ENCODE assay signal across 8 cellular contexts in the genomic region with DNA sequence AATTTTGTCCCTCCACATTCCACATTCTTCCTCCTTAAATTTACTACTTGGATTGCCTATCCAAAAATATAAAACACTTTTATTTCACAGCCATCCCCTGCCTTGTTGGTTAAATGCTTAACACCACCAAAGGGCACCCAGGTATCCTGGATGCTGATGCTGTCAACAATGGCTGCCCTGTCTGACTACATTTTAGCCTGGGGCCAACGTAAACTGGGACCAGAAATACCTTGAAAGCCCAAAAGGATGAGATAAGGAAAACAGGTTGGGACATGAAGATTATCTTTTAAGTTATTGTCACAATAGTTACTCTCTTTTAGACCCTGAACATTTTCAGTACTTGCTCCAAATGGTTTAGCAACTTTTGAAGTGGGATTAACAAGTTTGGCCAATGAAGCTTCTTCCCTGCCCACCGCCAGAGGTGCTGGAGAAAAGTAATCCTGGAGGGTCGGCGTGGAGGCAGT. TPM values are rescaled to one million over a fixed set of nuclear protein-coding genes. Genes with fewer than 3 reads are reported as not detected.
A peak's percentile ranks its signal among the peaks of the same experiment; 100 is the strongest.
DNase-seq lines count a peak whose midpoint lies in the region; ATAC-seq and TF ChIP-seq lines count a peak whose summit lies in the region.

No MANE protein-coding gene starts in this region.

- H3K9me3 Mint-ChIP-seq in activated T-cell treated with anti-CD3 and anti-CD28 coated beads, Interleukin-2, amount 50 U/mL, for 24 hours: no peaks in the 10 kb centered on the region
- no peaks in the 10 kb centered on the region for H3K9me3 Mint-ChIP-seq in WTC11
- H3K9me3 Mint-ChIP-seq in stimulated activated effector memory CD8-positive, alpha-beta T cell treated with anti-CD3 and anti-CD28 coated beads, Interleukin-12 subunit alpha, Interleukin-12 subunit beta, amount 100 ng/mL, for 72 hours: no peaks in the 10 kb centered on the region

- peaks cover 42% of the 10 kb centered on the region for H3K27me3 Mint-ChIP-seq in activated T-cell treated with anti-CD3 and anti-CD28 coated beads, Interleukin-2, amount 50 U/mL, for 24 hours
- H3K27me3 Mint-ChIP-seq in WTC11 (ENCODE audit: low read depth): no peaks in the 10 kb centered on the region

- ATAC-seq in WTC11: peak; percentile 26
- ATAC-seq in stimulated activated effector memory CD8-positive, alpha-beta T cell treated with anti-CD3 and anti-CD28 coated beads, Interleukin-12 subunit alpha, Interleukin-12 subunit beta, amount 100 ng/mL, for 72 hours: no peak
- no peak for ATAC-seq in HG02885 (IDR thresholded peaks at IDR 0.05; ENCODE audit: poor library complexity, unreplicated experiment)

- H3K27ac Mint-ChIP-seq in activated T-cell treated with anti-CD3 and anti-CD28 coated beads, Interleukin-2, amount 50 U/mL, for 24 hours: peak overlapping the region; percentile 96
- H3K27ac Mint-ChIP-seq in WTC11: peak overlapping the region; percentile 98
- H3K27ac Mint-ChIP-seq in stimulated activated effector memory CD8-positive, alpha-beta T cell treated with anti-CD3 and anti-CD28 coated beads, Interleukin-12 subunit alpha, Interleukin-12 subunit beta, amount 100 ng/mL, for 72 hours: peak overlapping the region; percentile 99

- no CpG with 5 or more reads among the region's 4 CpGs for WGBS in iPS DF 6.9 (ENCODE audit: insufficient coverage, insufficient read length)

- H3K4me3 Mint-ChIP-seq in activated T-cell treated with anti-CD3 and anti-CD28 coated beads, Interleukin-2, amount 50 U/mL, for 24 hours: peak overlapping the region; percentile 82
- peak overlapping the region; percentile 93 for H3K4me3 Mint-ChIP-seq in WTC11
- peak overlapping the region; percentile 93 for H3K4me3 Mint-ChIP-seq in stimulated activated effector memory CD8-positive, alpha-beta T cell treated with anti-CD3 and anti-CD28 coated beads, Interleukin-12 subunit alpha, Interleukin-12 subunit beta, amount 100 ng/mL, for 72 hours

- H3K36me3 Mint-ChIP-seq in activated T-cell treated with anti-CD3 and anti-CD28 coated beads, Interleukin-2, amount 50 U/mL, for 24 hours (ENCODE audit: low read depth): peaks cover 37% of the 10 kb centered on the region
- H3K36me3 Mint-ChIP-seq in WTC11: peaks cover under 1% of the 10 kb centered on the region; the same call in 1 of the 2 replicates
- peaks cover 7% of the 10 kb centered on the region for H3K36me3 Mint-ChIP-seq in stimulated activated effector memory CD8-positive, alpha-beta T cell treated with anti-CD3 and anti-CD28 coated beads, Interleukin-12 subunit alpha, Interleukin-12 subunit beta, amount 100 ng/mL, for 72 hours

- CTCF ChIA-PET in WTC11 (lab: Charles Lee): interaction anchor here (1.0 to 1.3 kb wide), 2 partner anchors 213 to 301 kb away, joined by 4 to 5 read pairs; no protein-coding TSS in a partner anchor

- H3K4me3 ChIP-seq in iPS DF 6.9 (ENCODE audit: low read length): peak overlapping the region; percentile 94; the same call in 1 of the 2 replicates

- H3K27me3 ChIP-seq in iPS DF 6.9 (ENCODE audit: control insufficient read depth, insufficient read depth, low read length): no peaks in the 10 kb centered on the region

- peaks cover 30% of the 10 kb centered on the region for H3K4me1 Mint-ChIP-seq in activated T-cell treated with anti-CD3 and anti-CD28 coated beads, Interleukin-2, amount 50 U/mL, for 24 hours (ENCODE audit: low read depth)
- H3K4me1 Mint-ChIP-seq in WTC11: peaks cover 2% of the 10 kb centered on the region; the same call in 1 of the 2 replicates
- H3K4me1 Mint-ChIP-seq in stimulated activated effector memory CD8-positive, alpha-beta T cell treated with anti-CD3 and anti-CD28 coated beads, Interleukin-12 subunit alpha, Interleukin-12 subunit beta, amount 100 ng/mL, for 72 hours: peaks cover 22% of the 10 kb centered on the region

- no peaks in the 10 kb centered on the region for H3K36me3 ChIP-seq in iPS DF 6.9 (ENCODE audit: control insufficient read depth, insufficient read depth, low read length)

- no peak overlapping the region for H3K27ac ChIP-seq in iPS DF 6.9 (ENCODE audit: low read length)

- POLR2A ChIA-PET in WTC11 (lab: Charles Lee): interaction anchor here (0.6 kb wide), 2 partner anchors 71 to 166 kb away, joined by 3 read pairs; no protein-coding TSS in a partner anchor

- no peaks in the 10 kb centered on the region; the same call in 1 of the 2 replicates for H3K4me1 ChIP-seq in iPS DF 6.9 (ENCODE audit: control insufficient read depth, insufficient read depth, low read length)

- H3K9me3 ChIP-seq in iPS DF 6.9 (ENCODE audit: control insufficient read depth, insufficient read depth, low read length): no peaks in the 10 kb centered on the region

- no peak for DNase-seq in activated T-cell treated with anti-CD3 and anti-CD28 coated beads, Interleukin-2, amount 50 U/mL, for 24 hours
- no peak for DNase-seq in activated T-cell treated with anti-CD3 and anti-CD28 coated beads, Interleukin-2, amount 50 U/mL, for 48 hours
- DNase-seq in WTC11 (ENCODE audit: low spot score) (no peak), iPS DF 6.9 (ENCODE audit: low read depth, low spot score) (no peak), NCI-H1436 (lab: John Stamatoyannopoulos, UW) (no peak)
- no peak for DNase-seq in stimulated activated effector memory CD8-positive, alpha-beta T cell treated with anti-CD3 and anti-CD28 coated beads, Interleukin-12 subunit alpha, Interleukin-12 subunit beta, amount 100 ng/mL, for 72 hours (ENCODE audit: low spot score in 2 of 2)
- no peak for DNase-seq in stimulated activated CD4-positive, alpha-beta T cell treated with anti-CD3 and anti-CD28 coated beads, Interleukin-2, amount 100 ng/mL, for 48 hours

- no peak for TF ChIP-seq CTCF in WTC11 (IDR thresholded peaks at IDR 0.05)

TF ChIP-seq in WTC11, 78 proteins besides CTCF, POLR2A, EP300 and RAD21:
- TF ChIP-seq, protein P1, sequence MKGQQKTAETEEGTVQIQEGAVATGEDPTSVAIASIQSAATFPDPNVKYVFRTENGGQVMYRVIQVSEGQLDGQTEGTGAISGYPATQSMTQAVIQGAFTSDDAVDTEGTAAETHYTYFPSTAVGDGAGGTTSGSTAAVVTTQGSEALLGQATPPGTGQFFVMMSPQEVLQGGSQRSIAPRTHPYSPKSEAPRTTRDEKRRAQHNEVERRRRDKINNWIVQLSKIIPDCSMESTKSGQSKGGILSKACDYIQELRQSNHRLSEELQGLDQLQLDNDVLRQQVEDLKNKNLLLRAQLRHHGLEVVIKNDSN (CRISPR knock-in tag; IDR thresholded peaks at IDR 0.05): no peak
- TF ChIP-seq SMAD4 (CRISPR knock-in tag; IDR thresholded peaks at IDR 0.05) (no peak), ZNF396 (CRISPR knock-in tag; IDR thresholded peaks at IDR 0.05; ENCODE audit: borderline replicate concordance) (no peak), SMAD3 (CRISPR knock-in tag; IDR thresholded peaks at IDR 0.05; ENCODE audit: borderline replicate concordance) (no peak), NFYB (CRISPR knock-in tag; conservative IDR thresholded peaks at IDR 0.05; ENCODE audit: low read depth) (no peak), FOXK1 (CRISPR knock-in tag; IDR thresholded peaks at IDR 0.05) (no peak), KAT7 (CRISPR knock-in tag; IDR thresholded peaks at IDR 0.05; ENCODE audit: borderline replicate concordance) (no peak), NR3C1 (CRISPR knock-in tag; conservative IDR thresholded peaks at IDR 0.05; ENCODE audit: low read depth) (no peak)
- TF ChIP-seq, protein P2, sequence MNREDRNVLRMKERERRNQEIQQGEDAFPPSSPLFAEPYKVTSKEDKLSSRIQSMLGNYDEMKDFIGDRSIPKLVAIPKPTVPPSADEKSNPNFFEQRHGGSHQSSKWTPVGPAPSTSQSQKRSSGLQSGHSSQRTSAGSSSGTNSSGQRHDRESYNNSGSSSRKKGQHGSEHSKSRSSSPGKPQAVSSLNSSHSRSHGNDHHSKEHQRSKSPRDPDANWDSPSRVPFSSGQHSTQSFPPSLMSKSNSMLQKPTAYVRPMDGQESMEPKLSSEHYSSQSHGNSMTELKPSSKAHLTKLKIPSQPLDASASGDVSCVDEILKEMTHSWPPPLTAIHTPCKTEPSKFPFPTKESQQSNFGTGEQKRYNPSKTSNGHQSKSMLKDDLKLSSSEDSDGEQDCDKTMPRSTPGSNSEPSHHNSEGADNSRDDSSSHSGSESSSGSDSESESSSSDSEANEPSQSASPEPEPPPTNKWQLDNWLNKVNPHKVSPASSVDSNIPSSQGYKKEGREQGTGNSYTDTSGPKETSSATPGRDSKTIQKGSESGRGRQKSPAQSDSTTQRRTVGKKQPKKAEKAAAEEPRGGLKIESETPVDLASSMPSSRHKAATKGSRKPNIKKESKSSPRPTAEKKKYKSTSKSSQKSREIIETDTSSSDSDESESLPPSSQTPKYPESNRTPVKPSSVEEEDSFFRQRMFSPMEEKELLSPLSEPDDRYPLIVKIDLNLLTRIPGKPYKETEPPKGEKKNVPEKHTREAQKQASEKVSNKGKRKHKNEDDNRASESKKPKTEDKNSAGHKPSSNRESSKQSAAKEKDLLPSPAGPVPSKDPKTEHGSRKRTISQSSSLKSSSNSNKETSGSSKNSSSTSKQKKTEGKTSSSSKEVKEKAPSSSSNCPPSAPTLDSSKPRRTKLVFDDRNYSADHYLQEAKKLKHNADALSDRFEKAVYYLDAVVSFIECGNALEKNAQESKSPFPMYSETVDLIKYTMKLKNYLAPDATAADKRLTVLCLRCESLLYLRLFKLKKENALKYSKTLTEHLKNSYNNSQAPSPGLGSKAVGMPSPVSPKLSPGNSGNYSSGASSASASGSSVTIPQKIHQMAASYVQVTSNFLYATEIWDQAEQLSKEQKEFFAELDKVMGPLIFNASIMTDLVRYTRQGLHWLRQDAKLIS (CRISPR knock-in tag; IDR thresholded peaks at IDR 0.05; ENCODE audit: borderline replicate concordance): no peak
- TF ChIP-seq, protein P3, sequence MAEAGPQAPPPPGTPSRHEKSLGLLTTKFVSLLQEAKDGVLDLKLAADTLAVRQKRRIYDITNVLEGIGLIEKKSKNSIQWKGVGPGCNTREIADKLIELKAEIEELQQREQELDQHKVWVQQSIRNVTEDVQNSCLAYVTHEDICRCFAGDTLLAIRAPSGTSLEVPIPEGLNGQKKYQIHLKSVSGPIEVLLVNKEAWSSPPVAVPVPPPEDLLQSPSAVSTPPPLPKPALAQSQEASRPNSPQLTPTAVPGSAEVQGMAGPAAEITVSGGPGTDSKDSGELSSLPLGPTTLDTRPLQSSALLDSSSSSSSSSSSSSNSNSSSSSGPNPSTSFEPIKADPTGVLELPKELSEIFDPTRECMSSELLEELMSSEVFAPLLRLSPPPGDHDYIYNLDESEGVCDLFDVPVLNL (CRISPR knock-in tag; IDR thresholded peaks at IDR 0.05; ENCODE audit: borderline replicate concordance, low read depth): no peak

RNA-seq across cellular contexts. Expression of a gene that starts 0.8 kb away (rescaled TPM):
- 34.2 to 40.5 TPM (median 38.8 TPM) in 3 replicates for total RNA-seq in WTC11 (2021)
